Comparison of ENCODE assay signal across 25 cellular contexts in the genomic region with DNA sequence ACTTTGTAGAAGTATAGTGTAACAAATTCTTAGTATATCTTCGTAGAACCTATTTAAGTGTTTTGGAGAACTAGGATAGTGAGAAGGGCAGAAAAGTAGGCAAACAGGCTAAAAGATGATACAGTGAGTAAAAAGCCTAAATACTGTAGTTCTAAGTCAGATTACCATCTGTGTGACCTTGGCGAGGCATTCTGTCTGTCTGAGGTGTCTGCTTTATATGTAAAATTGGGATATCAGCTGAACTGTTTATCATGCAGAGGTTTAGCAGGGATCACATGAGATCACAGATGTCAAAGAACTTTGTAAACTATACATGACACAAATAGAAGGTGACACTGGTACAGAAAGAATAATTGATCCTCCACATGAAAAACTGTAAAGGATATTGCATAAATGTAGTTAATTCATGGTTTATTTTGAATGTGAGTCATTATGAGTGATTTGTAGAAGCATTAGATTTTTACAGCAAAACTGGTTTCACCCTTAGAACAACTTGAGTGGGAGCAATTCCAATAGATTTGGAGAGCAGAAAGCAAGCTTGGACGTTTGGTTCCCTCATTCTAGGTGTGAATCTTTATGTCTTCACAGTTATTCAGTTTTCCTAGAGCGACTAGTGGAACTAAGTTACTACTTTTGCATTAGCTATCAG. TPM values are rescaled to one million over a fixed set of nuclear protein-coding genes. Genes with fewer than 3 reads are reported as not detected.
DNase-seq lines count a peak whose midpoint lies in the region; ATAC-seq, FAIRE-seq and TF ChIP-seq lines count a peak whose summit lies in the region.
"Had no signal": no experiment of that assay in that cellular context is flagged by ENCODE, and none has a peak within 500 bp of the region (broad histone marks: within the 10 kb centered on the region; RNA-seq: fewer than 3 reads in every experiment).

No MANE protein-coding gene starts in this region.

- no peak for TF ChIP-seq POLR2A in endothelial cell of umbilical vein (IDR thresholded peaks at IDR 0.05; ENCODE audit: low read depth, low read length)

- H3K27me3 ChIP-seq in RWPE2 (ENCODE audit: insufficient read depth, poor library complexity, severe bottlenecking) (no peaks in the 10 kb centered on the region), endothelial cell of umbilical vein (ENCODE audit: control insufficient read depth in 2 of 2, insufficient read depth in 2 of 2, low read length in 2 of 2) (no peaks in the 10 kb centered on the region), neural progenitor cell (no peaks in the 10 kb centered on the region)
- H3K27me3 ChIP-seq: pancreas had no signal

- H3K4me3 Mint-ChIP-seq in neural progenitor cell = no peak overlapping the region
- H3K4me3 Mint-ChIP-seq: activated naive CD4-positive, alpha-beta T cell treated with anti-CD3 and anti-CD28 coated beads for 36 hours; activated T-cell treated with anti-CD3 and anti-CD28 coated beads, Interleukin-2, amount 50 U/mL, for 72 hours; CD14-positive monocyte; natural killer cell treated with Interleukin-12 subunit alpha and Interleukin-12 subunit beta and Interleukin-15 and Interleukin-18, amount 100 ng/mL, for 72 hours; T-helper 17 cell had no signal

- H3K4me1 ChIP-seq in RWPE2 (ENCODE audit: insufficient read depth, poor library complexity, severe bottlenecking) = peaks cover 15% of the 10 kb centered on the region
- H3K4me1 ChIP-seq in endothelial cell of umbilical vein (ENCODE audit: control insufficient read depth, extremely low read depth, insufficient read depth, low read length) = no peaks in the 10 kb centered on the region
- H3K4me1 ChIP-seq in neural progenitor cell = peaks cover 26% of the 10 kb centered on the region
- H3K4me1 ChIP-seq: left ventricle myocardium inferior, pancreas had no signal

- no peak overlapping the region for H3K27ac Mint-ChIP-seq in neural progenitor cell
- H3K27ac Mint-ChIP-seq: activated naive CD4-positive, alpha-beta T cell treated with anti-CD3 and anti-CD28 coated beads for 36 hours; activated T-cell treated with anti-CD3 and anti-CD28 coated beads, Interleukin-2, amount 50 U/mL, for 72 hours; T-helper 17 cell had no signal

- intact Hi-C loops in endothelial cell of umbilical vein (cut with micrococcal nuclease) = no loop called here
- intact Hi-C loops in cardiac septum (cut with DNase I) = no loop called here

- H2AFZ ChIP-seq in endothelial cell of umbilical vein (ENCODE audit: low read depth, low read length) (no peak overlapping the region), neural progenitor cell (replicated peaks) (no peak overlapping the region)

- H3K9ac ChIP-seq in endothelial cell of umbilical vein (replicated peaks; ENCODE audit: extremely low read depth, insufficient read depth, low read length) (no peak overlapping the region), neural progenitor cell (no peak overlapping the region)

- H4K20me1 ChIP-seq in endothelial cell of umbilical vein (replicated peaks; ENCODE audit: control insufficient read depth, extremely low read depth, insufficient read depth, low read length) (no peaks in the 10 kb centered on the region), neural progenitor cell (ENCODE audit: low read depth) (no peaks in the 10 kb centered on the region)

- H3K4me2 ChIP-seq in endothelial cell of umbilical vein (ENCODE audit: insufficient read depth, low read length) = no peak overlapping the region
- peak overlapping the region; percentile 28 for H3K4me2 ChIP-seq in neural progenitor cell

- peaks cover 47% of the 10 kb centered on the region for H3K36me3 Mint-ChIP-seq in neural progenitor cell

- dilution Hi-C loops in endothelial cell of umbilical vein (cut with MboI; ENCODE audit: extremely low pct_ligation_motif_present, low sequenced_read_pairs) = no loop called here

- H3K4me1 Mint-ChIP-seq in neural progenitor cell = peaks cover 11% of the 10 kb centered on the region

- H3F3A ChIP-seq in neural progenitor cell (ENCODE audit: low read depth) = peaks cover 25% of the 10 kb centered on the region

- peaks cover 15% of the 10 kb centered on the region for H3K9me3 Mint-ChIP-seq in neural progenitor cell

- H3K4me3 ChIP-seq in RWPE2 (ENCODE audit: severe bottlenecking) (no peak overlapping the region), endothelial cell of umbilical vein (replicated peaks in 1 of 3; ENCODE audit: insufficient read depth in 1 of 3, low read depth in 1 of 3, low read length in 3 of 3) (no peak overlapping the region), neural progenitor cell (no peak overlapping the region)
- H3K4me3 ChIP-seq: left ventricle myocardium inferior, pancreas had no signal

- FAIRE-seq in endothelial cell of umbilical vein (lab: Jason Lieb, UNC) = no peak
- FAIRE-seq: islet of Langerhans, pancreas, urothelium cell line had no signal

- peaks cover 10% of the 10 kb centered on the region for H3K9me3 ChIP-seq in RWPE2 (ENCODE audit: severe bottlenecking)
- no peaks in the 10 kb centered on the region for H3K9me3 ChIP-seq in endothelial cell of umbilical vein (replicated peaks; ENCODE audit: control insufficient read depth, insufficient read depth, low read length)
- H3K9me3 ChIP-seq in neural progenitor cell (ENCODE audit: low read depth) = no peaks in the 10 kb centered on the region
- H3K9me3 ChIP-seq: pancreas had no signal

- H3K27ac ChIP-seq in RWPE2 (ENCODE audit: poor library complexity, severe bottlenecking) (peak overlapping the region; percentile 53), endothelial cell of umbilical vein (ENCODE audit: insufficient read depth, low read depth, low read length) (no peak overlapping the region), neural progenitor cell (no peak overlapping the region)
- H3K27ac ChIP-seq: epithelial cell of prostate, left ventricle myocardium inferior, pancreas had no signal

- POLR2A ChIA-PET in endothelial cell of umbilical vein (lab: Charles Lee) = no interaction called here

- no peaks in the 10 kb centered on the region for H3K79me2 ChIP-seq in endothelial cell of umbilical vein (ENCODE audit: control insufficient read depth, insufficient read depth, low read length)
- peaks cover 20% of the 10 kb centered on the region for H3K79me2 ChIP-seq in neural progenitor cell (ENCODE audit: low read depth)

- DNase-seq in ELR (ENCODE audit: low read depth) (peak; percentile 54), RWPE2 (ENCODE audit: low spot score) (no peak), endothelial cell of umbilical vein (ENCODE audit: low read depth, low spot score) (peak; percentile 13), neural progenitor cell (ENCODE audit: low spot score) (no peak), pons (ENCODE audit: low spot score) (no peak), cardiac septum (ENCODE audit: low spot score) (no peak)
- no peak for DNase-seq in activated T-cell treated with anti-CD3 and anti-CD28 coated beads, Interleukin-2, amount 50 U/mL, for 48 hours
- DNase-seq: activated naive CD4-positive, alpha-beta T cell treated with anti-CD3 and anti-CD28 coated beads for 36 hours; activated T-cell treated with anti-CD3 and anti-CD28 coated beads, Interleukin-2, amount 50 U/mL, for 72 hours; amygdala; KG1; left ventricle myocardium inferior; midbrain; NCI-H1694; NCI-H526 treated with DMSO at 0.1 percent for 48 hours; pancreas; right cardiac atrium; stimulated activated CD4-positive, alpha-beta T cell treated with anti-CD3 and anti-CD28 coated beads, Interleukin-4, amount 100 ng/mL, for 4 hours; stimulated activated naive CD4-positive, alpha-beta T cell; T-helper 17 cell had no signal

- no peaks in the 10 kb centered on the region for H3K9me1 ChIP-seq in endothelial cell of umbilical vein (replicated peaks; ENCODE audit: control insufficient read depth, extremely low read depth, insufficient read depth, low read length)

- no TSS peak for BruUV-seq in endothelial cell of umbilical vein (replicated peaks; lab: Mats Ljungman, UMichigan)

- ATAC-seq in RWPE2 (ENCODE audit: low read depth) = peak; percentile 73
- ATAC-seq: activated T-cell treated with anti-CD3 and anti-CD28 coated beads, Interleukin-2, amount 50 U/mL, for 72 hours; natural killer cell treated with Interleukin-12 subunit alpha and Interleukin-12 subunit beta and Interleukin-15 and Interleukin-18, amount 100 ng/mL, for 72 hours; pancreas; right cardiac atrium; T-helper 17 cell had no signal

- H3K36me3 ChIP-seq in RWPE2 (ENCODE audit: low read depth) (peaks cover 65% of the 10 kb centered on the region), endothelial cell of umbilical vein (ENCODE audit: control insufficient read depth in 2 of 2, extremely low read depth in 1 of 2, insufficient read depth in 2 of 2, low read length in 2 of 2) (peaks cover 0 to 6% of the 10 kb centered on the region in 2 experiments), neural progenitor cell (peaks cover 13% of the 10 kb centered on the region)
- H3K36me3 ChIP-seq: pancreas had no signal

- H3K27me3 Mint-ChIP-seq in neural progenitor cell (ENCODE audit: insufficient read depth, low read depth) = no peaks in the 10 kb centered on the region
- H3K27me3 Mint-ChIP-seq: natural killer cell treated with Interleukin-12 subunit alpha and Interleukin-12 subunit beta and Interleukin-15 and Interleukin-18, amount 100 ng/mL, for 72 hours; T-helper 17 cell had no signal

- TF ChIP-seq CTCF in RWPE2 (IDR thresholded peaks at IDR 0.05; ENCODE audit: poor library complexity, severe bottlenecking) (no peak), endothelial cell of umbilical vein (IDR thresholded peaks at IDR 0.05; ENCODE audit: extremely low read depth in 1 of 2, insufficient read depth in 1 of 2, low read depth in 1 of 2, low read length in 2 of 2) (no peak), neural progenitor cell (IDR thresholded peaks at IDR 0.05) (no peak)

- CTCF ChIA-PET in endothelial cell of umbilical vein (lab: Charles Lee) = interaction anchor here (0.8 to 2.4 kb wide), 11 partner anchors 12 to 108 kb away, joined by 3 to 11 read pairs (median 3); no protein-coding TSS in a partner anchor

TF ChIP-seq in endothelial cell of umbilical vein, 7 proteins besides CTCF, POLR2A, EP300 and RAD21:
- TF ChIP-seq EZH2 (IDR thresholded peaks at IDR 0.05; ENCODE audit: borderline replicate concordance, low read depth, low read length, severe bottlenecking) (no peak), GATA2 (IDR thresholded peaks at IDR 0.05; ENCODE audit: insufficient read depth, insufficient read length, low read depth, low read length) (peak; percentile 26)
TF ChIP-seq in endothelial cell of umbilical vein: peak in this region for 1.

RNA-seq across cellular contexts. Expression of a gene that starts 41.9 kb away (rescaled TPM):
- total RNA-seq in endothelial cell of umbilical vein (20.1 and 29.4 TPM in 2 replicates), neural progenitor cell (ENCODE audit: low replicate concordance) (53.8 and 86.3 TPM in 2 replicates), cardiac septum (8.4 TPM)
- 5.0 and 6.3 TPM in 2 replicates for polyA plus RNA-seq in endothelial cell of umbilical vein
- polyA plus RNA-seq in endothelial cell of umbilical vein (2011; cell fraction: cytosol; rRNA removed) = 10.3 and 10.4 TPM in 2 replicates
- polyA plus RNA-seq in endothelial cell of umbilical vein (2011; cell fraction: nucleus; rRNA removed) = 15.5 and 19.0 TPM in 2 replicates
- polyA plus RNA-seq in endothelial cell of umbilical vein (2012) = 12.5 and 15.3 TPM in 2 replicates
- 19.7 and 27.7 TPM in 2 replicates for polyA minus RNA-seq in endothelial cell of umbilical vein
- 9.0 TPM for polyA minus RNA-seq in endothelial cell of umbilical vein (2011; cell fraction: cytosol; rRNA and poly(A)+ RNA removed)
- 36.5 and 51.1 TPM in 2 replicates for polyA minus RNA-seq in endothelial cell of umbilical vein (2011; cell fraction: nucleus; rRNA and poly(A)+ RNA removed)

Comparison
In these comparisons a context has a peak if more than half of its experiments do, and no peak if none do; other contexts are left out.
1. DNase-seq: peak in ELR (single experiment) and endothelial cell of umbilical vein (single experiment); none in RWPE2 (single experiment), neural progenitor cell (single experiment), activated T-cell treated with anti-CD3 and anti-CD28 coated beads, Interleukin-2, amount 50 U/mL, for 48 hours (0 of 2), pons (single experiment) and cardiac septum (single experiment).